Comparison of ENCODE assay signal across 18 cellular contexts in genomic region chr10:104445359-104445758, GRCh38.
DNase-seq lines count a peak whose midpoint lies in the region; ATAC-seq, FAIRE-seq and TF ChIP-seq lines count a peak whose summit lies in the region.
"Had no signal": no experiment of that assay in that cellular context is flagged by ENCODE, and none has a peak within 500 bp of the region (broad histone marks: within the 10 kb centered on the region; RNA-seq: fewer than 3 reads in every experiment).

No MANE protein-coding gene starts in this region.

- H3K27me3 Mint-ChIP-seq in activated naive CD8-positive, alpha-beta T cell treated with anti-CD3 and anti-CD28 coated beads, Interleukin-2, amount 50 U/mL, for 24 hours = peaks cover 12% of the 10 kb centered on the region
- H3K27me3 Mint-ChIP-seq in activated naive CD8-positive, alpha-beta T cell treated with anti-CD3 and anti-CD28 coated beads for 36 hours = peaks cover 18% of the 10 kb centered on the region

- ATAC-seq in activated naive CD8-positive, alpha-beta T cell treated with anti-CD3 and anti-CD28 coated beads, Interleukin-2, amount 50 U/mL, for 24 hours = peak; percentile 75
- peak; percentile 51 for ATAC-seq in stimulated activated effector memory CD8-positive, alpha-beta T cell treated with anti-CD3 and anti-CD28 coated beads, Interleukin-12 subunit alpha, Interleukin-12 subunit beta, amount 100 ng/mL, for 72 hours
- ATAC-seq in GM21367 (IDR thresholded peaks at IDR 0.05; ENCODE audit: unreplicated experiment) = no peak
- ATAC-seq: HCT116, upper lobe of right lung, WTC11 had no signal

- H3K27ac Mint-ChIP-seq in activated naive CD8-positive, alpha-beta T cell treated with anti-CD3 and anti-CD28 coated beads, Interleukin-2, amount 50 U/mL, for 24 hours = no peak overlapping the region
- no peak overlapping the region for H3K27ac Mint-ChIP-seq in activated naive CD8-positive, alpha-beta T cell treated with anti-CD3 and anti-CD28 coated beads for 36 hours
- no peak overlapping the region for H3K27ac Mint-ChIP-seq in stimulated activated effector memory CD8-positive, alpha-beta T cell treated with anti-CD3 and anti-CD28 coated beads, Interleukin-12 subunit alpha, Interleukin-12 subunit beta, amount 100 ng/mL, for 72 hours
- H3K27ac Mint-ChIP-seq: B cell, WTC11 had no signal

- FAIRE-seq in RCC 7860 (lab: Jason Lieb, UNC) = no peak

- H3K4me1 Mint-ChIP-seq in activated naive CD8-positive, alpha-beta T cell treated with anti-CD3 and anti-CD28 coated beads, Interleukin-2, amount 50 U/mL, for 24 hours = peaks cover 6% of the 10 kb centered on the region
- peaks cover 8% of the 10 kb centered on the region for H3K4me1 Mint-ChIP-seq in activated naive CD8-positive, alpha-beta T cell treated with anti-CD3 and anti-CD28 coated beads for 36 hours
- no peaks in the 10 kb centered on the region for H3K4me1 Mint-ChIP-seq in stimulated activated effector memory CD8-positive, alpha-beta T cell treated with anti-CD3 and anti-CD28 coated beads, Interleukin-12 subunit alpha, Interleukin-12 subunit beta, amount 100 ng/mL, for 72 hours
- H3K4me1 Mint-ChIP-seq: B cell had no signal

- no peaks in the 10 kb centered on the region for H3K36me3 Mint-ChIP-seq in activated naive CD8-positive, alpha-beta T cell treated with anti-CD3 and anti-CD28 coated beads, Interleukin-2, amount 50 U/mL, for 24 hours (ENCODE audit: low read depth)
- H3K36me3 Mint-ChIP-seq in activated naive CD8-positive, alpha-beta T cell treated with anti-CD3 and anti-CD28 coated beads for 36 hours = no peaks in the 10 kb centered on the region
- no peaks in the 10 kb centered on the region for H3K36me3 Mint-ChIP-seq in stimulated activated effector memory CD8-positive, alpha-beta T cell treated with anti-CD3 and anti-CD28 coated beads, Interleukin-12 subunit alpha, Interleukin-12 subunit beta, amount 100 ng/mL, for 72 hours
- H3K36me3 Mint-ChIP-seq: WTC11 had no signal

- no peak for DNase-seq in activated naive CD8-positive, alpha-beta T cell treated with anti-CD3 and anti-CD28 coated beads, Interleukin-2, amount 50 U/mL, for 24 hours
- no peak for DNase-seq in activated naive CD8-positive, alpha-beta T cell treated with anti-CD3 and anti-CD28 coated beads for 36 hours
- DNase-seq in RCC 7860 (ENCODE audit: low spot score) (peak; percentile 83), epithelial cell of proximal tubule (ENCODE audit: low read depth) (peak; percentile 25), NCI-H187 treated with DMSO at 0.1 percent for 48 hours (lab: John Stamatoyannopoulos, UW) (no peak)
- DNase-seq in stimulated activated effector memory CD8-positive, alpha-beta T cell treated with anti-CD3 and anti-CD28 coated beads, Interleukin-12 subunit alpha, Interleukin-12 subunit beta, amount 100 ng/mL, for 72 hours (ENCODE audit: low spot score in 2 of 2) = no peak
- DNase-seq in activated CD4-positive, CD25-positive, alpha-beta regulatory T cell treated with anti-CD3 and anti-CD28 coated beads, Interleukin-2, amount 50 U/mL, for 72 hours = no peak
- DNase-seq: DND-41; effector memory CD4-positive, alpha-beta T cell; NCI-H1694 treated with DMSO at 0.1 percent for 48 hours; NCI-H774; stimulated activated CD8-positive, alpha-beta memory T cell treated with anti-CD3 and anti-CD28 coated beads, Interleukin-4, amount 100 ng/mL, for 48 hours; upper lobe of right lung had no signal

- no peak for TF ChIP-seq CTCF in epithelial cell of proximal tubule (conservative IDR thresholded peaks at IDR 0.05; ENCODE audit: low read depth, low read length)

- no peak overlapping the region for H3K4me3 Mint-ChIP-seq in activated naive CD8-positive, alpha-beta T cell treated with anti-CD3 and anti-CD28 coated beads, Interleukin-2, amount 50 U/mL, for 24 hours
- H3K4me3 Mint-ChIP-seq in activated naive CD8-positive, alpha-beta T cell treated with anti-CD3 and anti-CD28 coated beads for 36 hours = no peak overlapping the region
- H3K4me3 Mint-ChIP-seq in stimulated activated effector memory CD8-positive, alpha-beta T cell treated with anti-CD3 and anti-CD28 coated beads, Interleukin-12 subunit alpha, Interleukin-12 subunit beta, amount 100 ng/mL, for 72 hours = no peak overlapping the region
- H3K4me3 Mint-ChIP-seq: B cell, WTC11 had no signal

- H3K4me3 ChIP-seq in epithelial cell of proximal tubule (ENCODE audit: low read depth, low read length) = no peak overlapping the region
- H3K4me3 ChIP-seq: SJSA1, upper lobe of right lung had no signal

- no peaks in the 10 kb centered on the region for H3K9me3 Mint-ChIP-seq in activated naive CD8-positive, alpha-beta T cell treated with anti-CD3 and anti-CD28 coated beads, Interleukin-2, amount 50 U/mL, for 24 hours
- no peaks in the 10 kb centered on the region for H3K9me3 Mint-ChIP-seq in activated naive CD8-positive, alpha-beta T cell treated with anti-CD3 and anti-CD28 coated beads for 36 hours
- H3K9me3 Mint-ChIP-seq in stimulated activated effector memory CD8-positive, alpha-beta T cell treated with anti-CD3 and anti-CD28 coated beads, Interleukin-12 subunit alpha, Interleukin-12 subunit beta, amount 100 ng/mL, for 72 hours = no peaks in the 10 kb centered on the region
- H3K9me3 Mint-ChIP-seq: WTC11 had no signal

Comparison
In these comparisons a context has a peak if more than half of its experiments do, and no peak if none do; other contexts are left out.
1. DNase-seq: peak in RCC 7860 (single experiment) and epithelial cell of proximal tubule (single experiment); none in activated naive CD8-positive, alpha-beta T cell treated with anti-CD3 and anti-CD28 coated beads, Interleukin-2, amount 50 U/mL, for 24 hours (single experiment), activated naive CD8-positive, alpha-beta T cell treated with anti-CD3 and anti-CD28 coated beads for 36 hours (single experiment), stimulated activated effector memory CD8-positive, alpha-beta T cell treated with anti-CD3 and anti-CD28 coated beads, Interleukin-12 subunit alpha, Interleukin-12 subunit beta, amount 100 ng/mL, for 72 hours (0 of 2), activated CD4-positive, CD25-positive, alpha-beta regulatory T cell treated with anti-CD3 and anti-CD28 coated beads, Interleukin-2, amount 50 U/mL, for 72 hours (single experiment) and NCI-H187 treated with DMSO at 0.1 percent for 48 hours (single experiment).